Comparison of ENCODE assay signal across 21 cellular contexts in genomic region chr7:157693071-157693520, GRCh38.
DNase-seq lines count a peak whose midpoint lies in the region; ATAC-seq, FAIRE-seq and TF ChIP-seq lines count a peak whose summit lies in the region.
"Had no signal": no experiment of that assay in that cellular context is flagged by ENCODE, and none has a peak within 500 bp of the region (broad histone marks: within the 10 kb centered on the region; RNA-seq: fewer than 3 reads in every experiment).

No MANE protein-coding gene starts in this region.

- WGBS in psoas muscle, 3 donors = 1 to 2% (median 2%) methylated on average over 29 to 46 of the region's 47 CpGs

- no peak for ATAC-seq in psoas muscle
- ATAC-seq: activated T-helper 17 cell treated with anti-CD3 and anti-CD28 coated beads, Interleukin-2, amount 50 U/mL, for 72 hours had no signal

- H3K36me3 ChIP-seq in BLaER1 (no peaks in the 10 kb centered on the region), astrocyte (ENCODE audit: insufficient read depth, low read length) (no peaks in the 10 kb centered on the region), psoas muscle (ENCODE audit: insufficient read depth in 1 of 2, low read depth in 1 of 2) (no peaks in the 10 kb centered on the region)
- H3K36me3 ChIP-seq: breast epithelium had no signal

- in situ Hi-C loops in GM13977 (cut with MboI; ENCODE audit: low pct_unique_long_range_greater_than_20kb, low sequenced_read_pairs, unreplicated experiment) = no loop called here

- H3K9me3 ChIP-seq in BLaER1 (peaks cover 11% of the 10 kb centered on the region), astrocyte (ENCODE audit: insufficient read depth, low read depth, low read length) (no peaks in the 10 kb centered on the region), psoas muscle (no peaks in the 10 kb centered on the region)
- H3K9me3 ChIP-seq: breast epithelium had no signal

- H3K9me3 Mint-ChIP-seq in astrocyte (ENCODE audit: unreplicated experiment) = peaks cover 11% of the 10 kb centered on the region
- H3K9me3 Mint-ChIP-seq in nephron progenitor cell = peaks cover 10% of the 10 kb centered on the region
- H3K9me3 Mint-ChIP-seq: activated T-helper 17 cell treated with anti-CD3 and anti-CD28 coated beads, Interleukin-2, amount 50 U/mL, for 72 hours had no signal

- no peak overlapping the region for H3K27ac Mint-ChIP-seq in astrocyte (ENCODE audit: unreplicated experiment)
- no peak overlapping the region for H3K27ac Mint-ChIP-seq in nephron progenitor cell
- H3K27ac Mint-ChIP-seq: activated CD4-positive, alpha-beta memory T cell treated with anti-CD3 and anti-CD28 coated beads for 36 hours; activated T-helper 17 cell treated with anti-CD3 and anti-CD28 coated beads, Interleukin-2, amount 50 U/mL, for 72 hours; mesothelial cell of epicardium; progenitor cell of endocrine pancreas had no signal

- intact Hi-C loops in psoas muscle (cut with DNase I) = no loop called here

- no peaks in the 10 kb centered on the region for H3K36me3 Mint-ChIP-seq in astrocyte (ENCODE audit: low read depth, unreplicated experiment)
- no peaks in the 10 kb centered on the region for H3K36me3 Mint-ChIP-seq in nephron progenitor cell (ENCODE audit: low read depth)
- H3K36me3 Mint-ChIP-seq: activated CD4-positive, alpha-beta memory T cell treated with anti-CD3 and anti-CD28 coated beads for 36 hours; mesothelial cell of epicardium had no signal

- H3K9ac ChIP-seq in BLaER1 = no peak overlapping the region
- no peak overlapping the region for H3K9ac ChIP-seq in astrocyte (ENCODE audit: low read length)

- H3K27me3 Mint-ChIP-seq in astrocyte (ENCODE audit: low read depth, unreplicated experiment) (no peaks in the 10 kb centered on the region), nephron progenitor cell (ENCODE audit: low read depth, poor library complexity) (peaks cover 71% of the 10 kb centered on the region)

- no peak overlapping the region for H2AFZ ChIP-seq in astrocyte (ENCODE audit: low read depth, low read length)

- peak overlapping the region; percentile 25; the same call in 1 of the 2 replicates for H3K4me3 ChIP-seq in BLaER1
- no peak overlapping the region for H3K4me3 ChIP-seq in astrocyte (ENCODE audit: insufficient read depth, low read depth, low read length)
- no peak overlapping the region for H3K4me3 ChIP-seq in psoas muscle

- TF ChIP-seq CTCF in astrocyte (IDR thresholded peaks at IDR 0.05; ENCODE audit: insufficient read depth, low read depth, low read length) (no peak), nephron progenitor cell (IDR thresholded peaks at IDR 0.05) (no peak), psoas muscle (IDR thresholded peaks at IDR 0.05) (no peak), GM13977 (IDR thresholded peaks at IDR 0.05; ENCODE audit: extremely low read depth, insufficient read depth, missing control alignments) (no peak)

- H3K27ac ChIP-seq in BLaER1 (no peak overlapping the region), astrocyte (ENCODE audit: low read depth, low read length) (no peak overlapping the region), psoas muscle (no peak overlapping the region)
- H3K27ac ChIP-seq: breast epithelium had no signal

- DNase-seq in DMS79 (lab: John Stamatoyannopoulos, UW) (peak; percentile 30), astrocyte (ENCODE audit: low read depth) (no peak), nephron progenitor cell (peak; percentile 57), anterior cingulate cortex (lab: John Stamatoyannopoulos, UW) (no peak), psoas muscle (no peak), A172 (ENCODE audit: low spot score) (no peak), GM13977 (ENCODE audit: low spot score) (no peak)
- DNase-seq: activated CD4-positive, alpha-beta memory T cell treated with anti-CD3 and anti-CD28 coated beads for 36 hours; effector CD4-positive, alpha-beta T cell; EL; NCI-H2081 treated with DMSO at 0.1 percent for 48 hours; SHP77; stimulated activated CD4-positive, alpha-beta T cell treated with anti-CD3 and anti-CD28 coated beads, Interleukin-1b, Interleukin-23, amount 100 ng/mL, for 48 hours; T1000; trophoblast cell had no signal

- H3K79me2 ChIP-seq in astrocyte (ENCODE audit: insufficient read depth, low read length) = peaks cover 6% of the 10 kb centered on the region

- H3K27me3 ChIP-seq in BLaER1 (peaks cover 81% of the 10 kb centered on the region), astrocyte (ENCODE audit: insufficient read depth, low read length) (peaks cover 24% of the 10 kb centered on the region), psoas muscle (ENCODE audit: insufficient read depth in 3 of 3, low read length in 2 of 3) (peaks cover 0 to 63% (median 27%) of the 10 kb centered on the region in 3 donors)

- H4K20me1 ChIP-seq in BLaER1 (peaks cover 61% of the 10 kb centered on the region), astrocyte (ENCODE audit: insufficient read depth, low read length) (peaks cover 5% of the 10 kb centered on the region)

- H3K4me2 ChIP-seq in BLaER1 (peak overlapping the region; percentile 51), astrocyte (ENCODE audit: low read length) (peak overlapping the region; percentile 44)

- H3K4me3 Mint-ChIP-seq in astrocyte (ENCODE audit: unreplicated experiment) (no peak overlapping the region), nephron progenitor cell (no peak overlapping the region)
- H3K4me3 Mint-ChIP-seq: activated CD4-positive, alpha-beta memory T cell treated with anti-CD3 and anti-CD28 coated beads for 36 hours; mesothelial cell of epicardium had no signal

- H3K4me1 Mint-ChIP-seq in astrocyte (ENCODE audit: low read depth, unreplicated experiment) (no peaks in the 10 kb centered on the region), nephron progenitor cell (peaks cover 21% of the 10 kb centered on the region)
- H3K4me1 Mint-ChIP-seq: activated T-helper 17 cell treated with anti-CD3 and anti-CD28 coated beads, Interleukin-2, amount 50 U/mL, for 72 hours had no signal

- no peak for FAIRE-seq in astrocyte (lab: Jason Lieb, UNC)
- FAIRE-seq: GM12892 had no signal

- H3K4me1 ChIP-seq in BLaER1 = peaks cover 48% of the 10 kb centered on the region
- H3K4me1 ChIP-seq in astrocyte (ENCODE audit: insufficient read depth, low read length) = peaks cover 15% of the 10 kb centered on the region
- H3K4me1 ChIP-seq in psoas muscle = peaks cover 9% of the 10 kb centered on the region

Comparison
In these comparisons a context has a peak if more than half of its experiments do, and no peak if none do; other contexts are left out.
1. DNase-seq: peak in DMS79 (single experiment) and nephron progenitor cell (single experiment); none in astrocyte (single experiment), anterior cingulate cortex (0 of 58), psoas muscle (0 of 2), A172 (single experiment) and GM13977 (single experiment).